In the genomic region with DNA sequence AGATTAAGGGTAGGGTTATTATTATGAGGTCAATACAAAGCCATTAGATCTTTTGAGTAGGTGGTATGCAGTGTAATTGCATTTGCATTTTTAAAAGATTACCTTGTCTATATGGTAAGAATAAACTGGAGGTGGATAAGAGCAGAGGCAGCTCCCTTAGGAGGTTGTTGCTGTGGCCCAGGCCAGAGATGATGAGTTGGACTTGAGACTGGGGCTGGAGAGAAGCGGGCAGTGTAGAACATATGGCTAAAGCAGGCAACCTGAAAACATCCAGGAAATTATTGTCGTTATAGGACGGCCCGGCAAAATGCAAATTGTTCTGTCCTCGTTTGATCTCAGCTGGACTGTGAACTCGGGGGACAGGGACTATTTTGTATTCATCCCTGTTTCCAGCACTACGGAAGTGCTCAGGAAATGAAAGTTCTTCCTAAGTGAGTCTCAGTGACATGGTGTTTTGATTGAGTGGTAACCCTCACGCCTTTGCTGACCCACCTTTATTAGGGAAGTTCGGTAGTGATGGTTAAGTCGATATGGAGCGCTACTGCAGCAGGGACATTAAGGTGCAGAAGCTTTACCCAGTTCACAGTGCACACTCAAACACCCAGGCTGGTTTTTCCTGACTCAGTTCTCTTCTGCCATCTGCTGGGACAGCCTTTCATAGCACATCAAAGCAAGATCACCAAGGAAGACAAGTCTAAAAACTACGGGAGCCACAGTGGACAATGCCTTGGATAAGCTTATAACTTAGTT, we compare ENCODE assay signal across 8 cellular contexts. TPM values are rescaled to one million over a fixed set of nuclear protein-coding genes. Genes with fewer than 3 reads are reported as not detected.
DNase-seq lines count a peak whose midpoint lies in the region; ATAC-seq, FAIRE-seq and TF ChIP-seq lines count a peak whose summit lies in the region.

No MANE protein-coding gene starts in this region.

- H3K27me3 Mint-ChIP-seq in astrocyte (ENCODE audit: low read depth, unreplicated experiment), result peaks cover 31% of the 10 kb centered on the region

- H3K36me3 Mint-ChIP-seq in astrocyte (ENCODE audit: low read depth, unreplicated experiment), result no peaks in the 10 kb centered on the region

- peaks cover 2% of the 10 kb centered on the region for H3K4me1 Mint-ChIP-seq in astrocyte (ENCODE audit: low read depth, unreplicated experiment)

- H3K4me3 ChIP-seq in astrocyte (ENCODE audit: insufficient read depth, low read depth, low read length), result no peak overlapping the region
- no peak overlapping the region for H3K4me3 ChIP-seq in sigmoid colon

- H3K9me3 Mint-ChIP-seq in astrocyte (ENCODE audit: unreplicated experiment), result peaks cover 4% of the 10 kb centered on the region

- intact Hi-C loops in left ventricle myocardium superior (cut with micrococcal nuclease) (no loop called here), sigmoid colon (cut with DNase I) (loop anchor here (2.0 kb wide), 1 partner anchor 95 kb away; the partner anchor contains the start of gene RCCD1)

- peak overlapping the region; percentile 43 for H3K4me2 ChIP-seq in astrocyte (ENCODE audit: low read length)

- no peak overlapping the region for H3K4me3 Mint-ChIP-seq in astrocyte (ENCODE audit: unreplicated experiment)

- H3K27ac ChIP-seq in astrocyte (ENCODE audit: low read depth, low read length) (no peak overlapping the region), sigmoid colon (no peak overlapping the region)

- H4K20me1 ChIP-seq in astrocyte (ENCODE audit: insufficient read depth, low read length), result no peaks in the 10 kb centered on the region

- DNase-seq in ELR (ENCODE audit: low read depth) (peak; percentile 66), M059J (ENCODE audit: low read depth) (peak; percentile 65), SHP77 treated with DMSO at 0.1 percent for 48 hours (lab: John Stamatoyannopoulos, UW) (peak; percentile 61), astrocyte (ENCODE audit: low read depth) (peak; percentile 45), left ventricle myocardium superior (no peak), sigmoid colon (peak; percentile 73)

- TF ChIP-seq POLR2A in sigmoid colon (IDR thresholded peaks at IDR 0.05), result no peak

- 14 to 32% methylated on average over 12 of the region's 12 CpGs for WGBS in sigmoid colon, 2 donors

- H3K27ac Mint-ChIP-seq in astrocyte (ENCODE audit: unreplicated experiment), result no peak overlapping the region

- peak; percentile 17 for FAIRE-seq in astrocyte (lab: Jason Lieb, UNC)

- H3K9ac ChIP-seq in astrocyte (ENCODE audit: low read length), result no peak overlapping the region

- H3K36me3 ChIP-seq in astrocyte (ENCODE audit: insufficient read depth, low read length), result no peaks in the 10 kb centered on the region
- no peaks in the 10 kb centered on the region for H3K36me3 ChIP-seq in sigmoid colon

- H3K79me2 ChIP-seq in astrocyte (ENCODE audit: insufficient read depth, low read length), result no peaks in the 10 kb centered on the region

- ATAC-seq in GM21786 (IDR thresholded peaks at IDR 0.05; ENCODE audit: unreplicated experiment) (peak; percentile 83), left ventricle myocardium superior (peak; percentile 90), GM18498 (IDR thresholded peaks at IDR 0.05; ENCODE audit: unreplicated experiment) (no peak)

- H3K27me3 ChIP-seq in astrocyte (ENCODE audit: insufficient read depth, low read length) (peaks cover 7% of the 10 kb centered on the region), sigmoid colon (peaks cover 0 to 9% (median 0%) of the 10 kb centered on the region in 3 donors)

- H3K4me1 ChIP-seq in astrocyte (ENCODE audit: insufficient read depth, low read length), result no peaks in the 10 kb centered on the region
- H3K4me1 ChIP-seq in sigmoid colon, result no peaks in the 10 kb centered on the region

- H3K9me3 ChIP-seq in astrocyte (ENCODE audit: insufficient read depth, low read depth, low read length) (no peaks in the 10 kb centered on the region), sigmoid colon (no peaks in the 10 kb centered on the region)

- TF ChIP-seq CTCF in astrocyte (IDR thresholded peaks at IDR 0.05; ENCODE audit: insufficient read depth, low read depth, low read length), result peak; percentile 56
- peak; percentile 43 to 62 (median 50) for TF ChIP-seq CTCF in sigmoid colon (IDR thresholded peaks at IDR 0.05)

- TF ChIP-seq EP300 in sigmoid colon (IDR thresholded peaks at IDR 0.05), result no peak

- H2AFZ ChIP-seq in astrocyte (ENCODE audit: low read depth, low read length), result peak overlapping the region; percentile 42

RNA-seq across cellular contexts. Expression of gene VPS33B, which starts 27.2 kb away (rescaled TPM):
- total RNA-seq in M059J (2014; rRNA removed; shearing (Covaris generic)), result 7.3 TPM in 2 replicates
- total RNA-seq in astrocyte (9.7 and 12.0 TPM in 2 replicates), left ventricle myocardium superior (6.1 TPM), sigmoid colon (1 to 10 TPM; 6.6 to 9.3 (median 7.6) TPM)
- polyA plus RNA-seq in sigmoid colon, result 10 to 100 TPM in 2 of 3 donors, 1 to 10 TPM in 1; 7.4 to 13.4 (median 13.2) TPM

RNA-seq across cellular contexts. Expression of gene SV2B, which starts 50.5 kb away (rescaled TPM):
- total RNA-seq in M059J (2014; rRNA removed; shearing (Covaris generic)), result not detected in 2 replicates
- total RNA-seq in astrocyte (not detected in 2 replicates), left ventricle myocardium superior (2.5 TPM), sigmoid colon (1 to 10 TPM; 2.5 to 5.0 (median 3.6) TPM)
- 1 to 10 TPM in 1 of 3 donors, not detected in 2; 2.0 TPM for polyA plus RNA-seq in sigmoid colon

RNA-seq across cellular contexts. Expression of gene PRC1, which starts 55.2 kb away (rescaled TPM):
- 262 and 342 TPM in 2 replicates for total RNA-seq in M059J (2014; rRNA removed; shearing (Covaris generic))
- total RNA-seq in astrocyte (8.1 and 11.8 TPM in 2 replicates), left ventricle myocardium superior (3.3 TPM), sigmoid colon (10 to 100 TPM in 1 of 4 donors, 1 to 10 TPM in 3; 1.8 to 13.8 (median 6.4) TPM)
- polyA plus RNA-seq in sigmoid colon, result 10 to 100 TPM in 2 of 3 donors, 1 to 10 TPM in 1; 4.8 to 44.2 (median 12.3) TPM

Comparison
In these comparisons a context has a peak if more than half of its experiments do, and no peak if none do; other contexts are left out.
1. RNA of gene PRC1, which starts 55.2 kb away (total RNA-seq): 262 to 342 TPM in M059J; 8.1 to 11.8 TPM in astrocyte, 1.8 to 13.8 TPM in sigmoid colon and 3.3 TPM in left ventricle myocardium superior (single experiment); every median in the first group is over 10 times any median in the second.